38 cellular contexts compared by ENCODE assay signal in the genomic region with DNA sequence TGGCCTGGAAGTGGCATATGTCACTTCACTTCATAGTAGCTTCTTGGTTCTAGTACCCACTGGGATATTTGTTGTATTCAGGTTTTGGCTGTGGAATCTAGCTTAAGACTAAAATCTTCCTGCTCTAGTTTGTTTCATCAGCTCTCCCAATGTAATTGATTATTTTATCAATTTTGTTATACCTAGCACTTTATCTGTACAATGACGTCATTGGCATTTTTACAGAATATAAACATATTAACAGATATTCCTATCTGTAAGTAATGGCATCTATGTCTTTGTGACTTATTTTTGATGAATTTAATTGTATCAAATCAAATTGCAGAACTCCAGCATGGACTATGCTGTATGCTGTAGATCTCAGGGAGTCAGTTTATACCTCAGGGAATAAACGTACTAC.
"Had no signal": no experiment of that assay in that cellular context is flagged by ENCODE, and none has a peak within 500 bp of the region (broad histone marks: within the 10 kb centered on the region; RNA-seq: fewer than 3 reads in every experiment).

No MANE protein-coding gene starts in this region.

- H3K4me1 Mint-ChIP-seq: activated naive CD4-positive, alpha-beta T cell treated with anti-CD3 and anti-CD28 coated beads, Interleukin-2, amount 10 ng/mL, durations not matched to agents 7 days and 5 days; activated naive CD4-positive, alpha-beta T cell treated with anti-CD3 and anti-CD28 coated beads, Interleukin-2, amount 50 U/mL, for 24 hours; activated naive CD8-positive, alpha-beta T cell treated with anti-CD3 and anti-CD28 coated beads for 36 hours; activated naive CD8-positive, alpha-beta T cell treated with anti-CD3 and anti-CD28 coated beads, Interleukin-2, amount 10 ng/mL, durations not matched to agents 7 days and 5 days; activated naive CD8-positive, alpha-beta T cell treated with anti-CD3 and anti-CD28 coated beads, Interleukin-2, amount 50 U/mL, for 24 hours; activated T-helper 17 cell treated with anti-CD3 and anti-CD28 coated beads, Interleukin-2, amount 50 U/mL, for 72 hours; brain; central memory CD8-positive, alpha-beta T cell had no signal

- H3K27me3 Mint-ChIP-seq: activated naive CD4-positive, alpha-beta T cell treated with anti-CD3 and anti-CD28 coated beads, Interleukin-2, amount 10 ng/mL, durations not matched to agents 7 days and 5 days; activated naive CD8-positive, alpha-beta T cell treated with anti-CD3 and anti-CD28 coated beads for 36 hours; activated naive CD8-positive, alpha-beta T cell treated with anti-CD3 and anti-CD28 coated beads, Interleukin-2, amount 10 ng/mL, durations not matched to agents 7 days and 5 days; central memory CD8-positive, alpha-beta T cell had no signal

- FAIRE-seq: astrocyte, bronchial epithelial cell had no signal

- H3K27ac ChIP-seq: adrenal gland, ascending aorta, body of pancreas, brain microvascular endothelial cell, cardiac muscle cell had no signal

- H3K27ac Mint-ChIP-seq: activated naive CD4-positive, alpha-beta T cell treated with anti-CD3 and anti-CD28 coated beads for 36 hours; activated naive CD4-positive, alpha-beta T cell treated with anti-CD3 and anti-CD28 coated beads, Interleukin-2, amount 10 ng/mL, durations not matched to agents 7 days and 5 days; activated naive CD4-positive, alpha-beta T cell treated with anti-CD3 and anti-CD28 coated beads, Interleukin-2, amount 50 U/mL, for 24 hours; activated naive CD4-positive, alpha-beta T cell treated with anti-CD3 and anti-CD28 coated beads, Interleukin-2, amount 50 U/mL, for 72 hours; activated naive CD8-positive, alpha-beta T cell; activated naive CD8-positive, alpha-beta T cell treated with anti-CD3 and anti-CD28 coated beads for 36 hours; activated naive CD8-positive, alpha-beta T cell treated with anti-CD3 and anti-CD28 coated beads, Interleukin-2, amount 10 ng/mL, durations not matched to agents 7 days and 5 days; activated naive CD8-positive, alpha-beta T cell treated with anti-CD3 and anti-CD28 coated beads, Interleukin-2, amount 50 U/mL, for 24 hours; activated T-cell treated with anti-CD3 and anti-CD28 coated beads, Interleukin-2, amount 50 U/mL, for 72 hours; activated T-helper 1 cell treated with anti-CD3 and anti-CD28 coated beads, Interleukin-12 subunit alpha, Interleukin-12 subunit beta, Interleukin-2, Interleukin-4 antibody, amounts not matched to agents 30 ng/mL and 10 ng/mL and 1 ng/mL, durations not matched to agents 14 hours and 24 hours and 36 hours; activated T-helper 17 cell treated with anti-CD3 and anti-CD28 coated beads, Interleukin-2, amount 50 U/mL, for 72 hours; activated T-helper 2 cell treated with anti-CD3 and anti-CD28 coated beads, Interferon-gamma antibody, Interleukin-2, Interleukin-4, amounts not matched to agents 10 μg/mL and 5 μg/mL and 100 μg/mL, durations not matched to agents 14 hours and 24 hours and 36 hours; brain had no signal

- H3K36me3 Mint-ChIP-seq: activated naive CD4-positive, alpha-beta T cell treated with anti-CD3 and anti-CD28 coated beads, Interleukin-2, amount 10 ng/mL, durations not matched to agents 7 days and 5 days; activated naive CD4-positive, alpha-beta T cell treated with anti-CD3 and anti-CD28 coated beads, Interleukin-2, amount 50 U/mL, for 24 hours; activated naive CD4-positive, alpha-beta T cell treated with anti-CD3 and anti-CD28 coated beads, Interleukin-2, amount 50 U/mL, for 72 hours; activated naive CD8-positive, alpha-beta T cell; activated naive CD8-positive, alpha-beta T cell treated with anti-CD3 and anti-CD28 coated beads for 36 hours; activated naive CD8-positive, alpha-beta T cell treated with anti-CD3 and anti-CD28 coated beads, Interleukin-2, amount 10 ng/mL, durations not matched to agents 7 days and 5 days had no signal

- H3K4me3 ChIP-seq: adrenal gland, ascending aorta, body of pancreas, breast epithelium, cardiac muscle cell had no signal

- ATAC-seq: activated naive CD4-positive, alpha-beta T cell treated with anti-CD3 and anti-CD28 coated beads, Interleukin-2, amount 50 U/mL, for 72 hours; activated naive CD8-positive, alpha-beta T cell treated with anti-CD3 and anti-CD28 coated beads, Interleukin-2, amount 50 U/mL, for 24 hours; activated T-cell treated with anti-CD3 and anti-CD28 coated beads, Interleukin-2, amount 50 U/mL, for 4 hours; activated T-cell treated with anti-CD3 and anti-CD28 coated beads, Interleukin-2, amount 50 U/mL, for 72 hours; activated T-helper 17 cell treated with anti-CD3 and anti-CD28 coated beads, Interleukin-2, amount 50 U/mL, for 72 hours; body of pancreas had no signal

- H3K36me3 ChIP-seq: adrenal gland, ascending aorta, brain microvascular endothelial cell, breast epithelium, cardiac muscle cell had no signal

- H3K4me3 Mint-ChIP-seq: activated naive CD4-positive, alpha-beta T cell treated with anti-CD3 and anti-CD28 coated beads for 36 hours; activated naive CD4-positive, alpha-beta T cell treated with anti-CD3 and anti-CD28 coated beads, Interleukin-2, amount 10 ng/mL, durations not matched to agents 7 days and 5 days; activated naive CD4-positive, alpha-beta T cell treated with anti-CD3 and anti-CD28 coated beads, Interleukin-2, amount 50 U/mL, for 24 hours; activated naive CD8-positive, alpha-beta T cell; activated naive CD8-positive, alpha-beta T cell treated with anti-CD3 and anti-CD28 coated beads for 36 hours; activated naive CD8-positive, alpha-beta T cell treated with anti-CD3 and anti-CD28 coated beads, Interleukin-2, amount 10 ng/mL, durations not matched to agents 7 days and 5 days; activated naive CD8-positive, alpha-beta T cell treated with anti-CD3 and anti-CD28 coated beads, Interleukin-2, amount 50 U/mL, for 24 hours; activated T-cell treated with anti-CD3 and anti-CD28 coated beads, Interleukin-2, amount 50 U/mL, for 4 hours; activated T-cell treated with anti-CD3 and anti-CD28 coated beads, Interleukin-2, amount 50 U/mL, for 72 hours; activated T-helper 1 cell treated with anti-CD3 and anti-CD28 coated beads, Interleukin-12 subunit alpha, Interleukin-12 subunit beta, Interleukin-2, Interleukin-4 antibody, amounts not matched to agents 30 ng/mL and 10 ng/mL and 1 ng/mL, durations not matched to agents 14 hours and 24 hours and 36 hours; activated T-helper 17 cell treated with anti-CD3 and anti-CD28 coated beads, Interleukin-2, amount 50 U/mL, for 72 hours; brain; central memory CD8-positive, alpha-beta T cell had no signal

- H3K9me3 ChIP-seq: adrenal gland, ascending aorta, body of pancreas, breast epithelium had no signal

- H3K27me3 ChIP-seq: adrenal gland, ascending aorta, body of pancreas, brain microvascular endothelial cell, breast epithelium, cardiac muscle cell had no signal

- DNase-seq: activated effector memory CD4-positive, alpha-beta T cell treated with anti-CD3 and anti-CD28 coated beads, Interleukin-2, amount 50 U/mL, for 16 hours; activated effector memory CD4-positive, alpha-beta T cell treated with Interleukin-2 at 50 U/mL for 16 hours; activated gamma-delta T cell; activated gamma-delta T cell treated with Interleukin-2 at 50 U/mL for 16 hours; activated naive CD4-positive, alpha-beta T cell; activated naive CD4-positive, alpha-beta T cell treated with anti-CD3 and anti-CD28 coated beads for 36 hours; activated naive CD4-positive, alpha-beta T cell treated with anti-CD3 and anti-CD28 coated beads, Interleukin-2, amount 10 ng/mL, durations not matched to agents 7 days and 5 days; activated naive CD4-positive, alpha-beta T cell treated with anti-CD3 and anti-CD28 coated beads, Interleukin-2, amount 50 U/mL, for 16 hours; activated naive CD4-positive, alpha-beta T cell treated with Interleukin-2 at 50 U/mL for 16 hours; activated naive CD8-positive, alpha-beta T cell treated with anti-CD3 and anti-CD28 coated beads for 36 hours; activated naive CD8-positive, alpha-beta T cell treated with anti-CD3 and anti-CD28 coated beads, Interleukin-2, amount 10 ng/mL, durations not matched to agents 7 days and 5 days; activated naive CD8-positive, alpha-beta T cell treated with anti-CD3 and anti-CD28 coated beads, Interleukin-2, amount 50 U/mL, for 24 hours; activated T-cell treated with anti-CD3 and anti-CD28 coated beads, Interleukin-2, amount 50 U/mL, for 4 hours; activated T-cell treated with anti-CD3 and anti-CD28 coated beads, Interleukin-2, amount 50 U/mL, for 48 hours; activated T-cell treated with anti-CD3 and anti-CD28 coated beads, Interleukin-2, amount 50 U/mL, for 72 hours; adrenal gland; amniotic stem cell; amygdala; anterior cingulate cortex; aorta; body of pancreas; brain microvascular endothelial cell; caudate nucleus; central memory CD4-positive, alpha-beta T cell; cerebellar nuclear complex had no signal

- H3K4me1 ChIP-seq: ascending aorta, breast epithelium had no signal
